ENCODE assay signal across 35 cellular contexts in genomic region chr17:81179220-81179619, GRCh38. TPM values are rescaled to one million over a fixed set of nuclear protein-coding genes. Genes with fewer than 3 reads are reported as not detected.
"Had no signal": no experiment of that assay in that cellular context is flagged by ENCODE, and none has a peak within 500 bp of the region (broad histone marks: within the 10 kb centered on the region; RNA-seq: fewer than 3 reads in every experiment).

No MANE protein-coding gene starts in this region.

- H3K27me3 ChIP-seq: adrenal gland, body of pancreas had no signal

- H3K9ac ChIP-seq: KMS-11 had no signal

- H3K36me3 ChIP-seq: adrenal gland, breast epithelium had no signal

- ATAC-seq: activated CD8-positive, alpha-beta T cell treated with anti-CD3 and anti-CD28 coated beads for 36 hours; activated naive CD4-positive, alpha-beta T cell treated with anti-CD3 and anti-CD28 coated beads, Interleukin-2, amount 50 U/mL, for 72 hours; body of pancreas; PC-3; Right ventricle myocardium inferior had no signal

- H3K4me1 ChIP-seq: adrenal gland, body of pancreas, breast epithelium had no signal

- H3K27ac ChIP-seq: adrenal gland, body of pancreas, breast epithelium, KMS-11 had no signal

- H3K9me3 ChIP-seq: adrenal gland, body of pancreas had no signal

- H3K4me2 ChIP-seq: KMS-11 had no signal

- DNase-seq: activated CD4-positive, alpha-beta T cell treated with anti-CD3 and anti-CD28 coated beads, Interleukin-2, amount 10 ng/mL, durations not matched to agents 24 days and 14 days; activated CD4-positive, alpha-beta T cell treated with anti-CD3 and anti-CD28 coated beads, Interleukin-2, amount 50 U/mL, for 4 hours; activated CD8-positive, alpha-beta T cell treated with anti-CD3 and anti-CD28 coated beads for 36 hours; activated gamma-delta T cell; activated naive CD4-positive, alpha-beta T cell treated with Interleukin-2 at 50 U/mL for 16 hours; activated T-cell treated with anti-CD3 and anti-CD28 coated beads, Interleukin-2, amount 50 U/mL, for 1 hour; adrenal gland; body of pancreas; MM.1S; MV-4-11; NCI-H1092 treated with DMSO at 0.1 percent for 48 hours; NCI-H1417; NCI-H146; NCI-H187; NCI-H2029 treated with DMSO at 0.1 percent for 48 hours; NCI-H2107; NCI-H2171; NCI-H446; NCI-H510A treated with DMSO at 0.1 percent for 48 hours; NCI-H69; PC-3; SIG-M5; SW 1271; T-helper 1 cell had no signal

- H3K4me3 ChIP-seq: adrenal gland, body of pancreas, breast epithelium had no signal

RNA-seq across cellular contexts. Expression of gene AATK, which starts 13.2 kb away (rescaled TPM):
- total RNA-seq: RPMI7951 had no signal

RNA-seq across cellular contexts. Expression of gene PVALEF, which starts 13.9 kb away (rescaled TPM):
- total RNA-seq: activated CD4-positive, alpha-beta T cell treated with anti-CD3 and anti-CD28 coated beads, Interleukin-2, amount 10 ng/mL, durations not matched to agents 24 days and 14 days; activated CD8-positive, alpha-beta memory T cell treated with anti-CD3 and anti-CD28 coated beads for 36 hours; activated CD8-positive, alpha-beta T cell treated with anti-CD3 and anti-CD28 coated beads for 36 hours; activated naive CD4-positive, alpha-beta T cell treated with anti-CD3 and anti-CD28 coated beads, Interleukin-2, amount 50 U/mL, for 72 hours; activated T-helper 2 cell treated with anti-CD3 and anti-CD28 coated beads, Interferon-gamma antibody, Interleukin-2, Interleukin-4, amounts not matched to agents 10 μg/mL and 5 μg/mL and 100 μg/mL, durations not matched to agents 14 hours and 24 hours and 36 hours; adrenal gland; astrocyte; body of pancreas; breast epithelium; cardiac septum; LHCN-M2; PC-3; Right ventricle myocardium inferior; RPMI7951; T-helper 2 cell treated with Interferon-gamma antibody and Interleukin-4, amounts not matched to agents 100 ng/mL and 5 ng/mL, for 36 hours had no signal
- polyA plus RNA-seq: adrenal gland had no signal
